In the genomic region with DNA sequence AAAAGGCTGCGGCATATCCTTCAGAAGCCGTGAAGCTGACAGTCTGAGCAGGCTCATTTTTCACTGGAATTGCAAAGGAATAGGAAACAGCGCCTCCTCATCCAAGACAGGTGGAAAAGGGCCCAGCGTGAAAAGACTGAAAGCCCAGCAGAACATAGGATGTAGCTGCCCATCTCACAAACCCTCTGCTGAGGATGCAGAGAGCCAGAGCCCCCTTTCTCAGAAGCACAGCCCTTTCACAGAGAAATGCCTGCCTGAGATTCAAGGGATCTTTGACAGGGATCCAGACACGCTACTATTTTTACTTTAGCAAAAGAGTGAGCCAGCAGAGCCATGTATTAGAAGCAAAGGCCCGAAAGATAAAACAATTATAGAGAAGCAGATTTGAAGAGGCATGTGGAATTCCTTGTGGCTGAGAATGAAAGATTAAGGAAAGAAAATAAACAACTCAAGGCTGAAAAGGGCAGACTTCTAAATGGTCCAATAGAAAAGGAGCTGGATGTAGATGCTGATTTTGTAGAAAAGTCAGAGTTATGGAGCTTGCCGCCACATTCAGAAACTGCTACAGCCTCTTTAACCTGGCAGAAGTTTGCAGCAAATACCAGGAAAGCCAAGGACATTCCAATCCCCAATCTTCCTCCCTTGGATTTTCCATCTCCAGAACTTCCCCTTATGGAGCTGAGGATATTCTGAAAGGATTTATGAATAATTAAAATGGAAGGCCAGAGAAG, we compare ENCODE assay signal across 9 cellular contexts. TPM values are rescaled to one million over a fixed set of nuclear protein-coding genes. Genes with fewer than 3 reads are reported as not detected.
DNase-seq lines count a peak whose midpoint lies in the region; ATAC-seq, FAIRE-seq and TF ChIP-seq lines count a peak whose summit lies in the region.
"Had no signal": no experiment of that assay in that cellular context is flagged by ENCODE, and none has a peak within 500 bp of the region (broad histone marks: within the 10 kb centered on the region; RNA-seq: fewer than 3 reads in every experiment).

No MANE protein-coding gene starts in this region.

- intact Hi-C loops in adrenal gland (cut with DNase I) (loop anchor here in 1 of 2 donors (10.0 kb wide), 1 partner anchor 82 kb away; no protein-coding TSS in a partner anchor), kidney (cut with DNase I) (no loop called here)

- no peaks in the 10 kb centered on the region for H3K27me3 Mint-ChIP-seq in T-helper 2 cell treated with Interferon-gamma antibody and Interleukin-4, amounts not matched to agents 5 μg/mL and 100 μg/mL, for 36 hours (ENCODE audit: low read depth)

- 40 to 61% (median 54%) methylated on average over 7 of the region's 7 CpGs for WGBS in adrenal gland, 4 donors

- DNase-seq in T-helper 2 cell treated with Interferon-gamma antibody and Interleukin-4, amounts not matched to agents 5 μg/mL and 100 μg/mL, for 36 hours (ENCODE audit: low spot score) = no peak
- DNase-seq in T-helper 2 cell = no peak
- no peak for DNase-seq in adrenal gland
- peak; percentile 9 for DNase-seq in iPS DF 19.7 (ENCODE audit: low read depth, low spot score)
- DNase-seq in left lobe of liver (ENCODE audit: low spot score) = no peak
- no peak for DNase-seq in kidney

- TF ChIP-seq CTCF in adrenal gland (IDR thresholded peaks at IDR 0.05) (no peak), kidney (IDR thresholded peaks at IDR 0.05; ENCODE audit: borderline replicate concordance, extremely low read depth, insufficient read depth) (no peak)

- H3K4me3 ChIP-seq in adrenal gland = no peak overlapping the region
- no peak overlapping the region for H3K4me3 ChIP-seq in subcutaneous abdominal adipose tissue (ENCODE audit: low read depth in 1 of 5, low read length in 5 of 5)
- no peak overlapping the region for H3K4me3 ChIP-seq in kidney (ENCODE audit: low read length in 2 of 2)

- H3K4me1 ChIP-seq in adrenal gland (replicated peaks in 1 of 2) (peaks cover 17 to 43% of the 10 kb centered on the region in 2 donors), subcutaneous abdominal adipose tissue (ENCODE audit: control insufficient read depth in 5 of 5, insufficient read depth in 5 of 5, low read length in 5 of 5) (peaks cover 2 to 18% (median 14%) of the 10 kb centered on the region in 5 donors), kidney (ENCODE audit: control insufficient read depth in 1 of 2, insufficient read depth in 1 of 2, low read depth in 1 of 2, low read length in 2 of 2) (no peaks in the 10 kb centered on the region)

- peaks cover 30% of the 10 kb centered on the region for H3K4me1 Mint-ChIP-seq in T-helper 2 cell treated with Interferon-gamma antibody and Interleukin-4, amounts not matched to agents 5 μg/mL and 100 μg/mL, for 36 hours (ENCODE audit: low read depth)

- TF ChIP-seq POLR2A in adrenal gland (IDR thresholded peaks at IDR 0.05) = no peak

- no peak for FAIRE-seq in kidney (lab: Jason Lieb, UNC)
- FAIRE-seq: A204.1 had no signal

- ATAC-seq in left lobe of liver (no peak), esophagus mucosa (no peak)

- H3K9ac ChIP-seq in subcutaneous abdominal adipose tissue (ENCODE audit: low read length in 5 of 5) = peak overlapping the region in 1 of 5 donors; percentile 13
- no peak overlapping the region for H3K9ac ChIP-seq in kidney (ENCODE audit: low read length in 2 of 2)

- H3K27ac ChIP-seq in adrenal gland (peak overlapping the region in 4 of 5 donors; percentile 22 to 69 (median 66)), subcutaneous abdominal adipose tissue (ENCODE audit: low read depth, low read length) (peak overlapping the region; percentile 52), kidney (ENCODE audit: low read depth in 2 of 2, low read length in 2 of 2) (no peak overlapping the region)

- no peaks in the 10 kb centered on the region for H3K27me3 ChIP-seq in adrenal gland
- H3K27me3 ChIP-seq in subcutaneous abdominal adipose tissue (ENCODE audit: control insufficient read depth in 5 of 5, insufficient read depth in 4 of 5, low read length in 5 of 5) = no peaks in the 10 kb centered on the region

- peak overlapping the region; percentile 69 for H3K4me3 Mint-ChIP-seq in T-helper 2 cell treated with Interferon-gamma antibody and Interleukin-4, amounts not matched to agents 5 μg/mL and 100 μg/mL, for 36 hours

- no peaks in the 10 kb centered on the region for H3K9me3 Mint-ChIP-seq in T-helper 2 cell treated with Interferon-gamma antibody and Interleukin-4, amounts not matched to agents 5 μg/mL and 100 μg/mL, for 36 hours

- H3K27ac Mint-ChIP-seq in T-helper 2 cell treated with Interferon-gamma antibody and Interleukin-4, amounts not matched to agents 5 μg/mL and 100 μg/mL, for 36 hours = peak overlapping the region; percentile 88

- peaks cover 0 to 12% of the 10 kb centered on the region in 2 donors for H3K36me3 ChIP-seq in adrenal gland (replicated peaks in 1 of 2)
- H3K36me3 ChIP-seq in subcutaneous abdominal adipose tissue (ENCODE audit: control insufficient read depth in 5 of 5, insufficient read depth in 5 of 5, low read length in 5 of 5) = peaks cover 2 to 40% (median 28%) of the 10 kb centered on the region in 5 donors
- H3K36me3 ChIP-seq in kidney (ENCODE audit: control insufficient read depth in 1 of 2, insufficient read depth in 2 of 2, low read length in 2 of 2) = peaks cover 2 to 18% of the 10 kb centered on the region in 2 donors

- H3K9me3 ChIP-seq in adrenal gland (replicated peaks in 1 of 3) (no peaks in the 10 kb centered on the region), subcutaneous abdominal adipose tissue (ENCODE audit: control insufficient read depth in 5 of 5, low read length in 5 of 5) (no peaks in the 10 kb centered on the region), kidney (ENCODE audit: control insufficient read depth in 1 of 2, low read length in 2 of 2) (no peaks in the 10 kb centered on the region)

- H3K36me3 Mint-ChIP-seq in T-helper 2 cell treated with Interferon-gamma antibody and Interleukin-4, amounts not matched to agents 5 μg/mL and 100 μg/mL, for 36 hours (ENCODE audit: low read depth) = peaks cover 77% of the 10 kb centered on the region

RNA-seq across cellular contexts. Expression of a gene that starts 36.9 kb away (rescaled TPM):
- 100 to 1,000 TPM; 182 to 412 (median 222) TPM for total RNA-seq in adrenal gland
- 100 to 1,000 TPM in 1 of 3 donors, 10 to 100 TPM in 2; 45.3 to 377 (median 48.2) TPM for polyA plus RNA-seq in adrenal gland
- 113 TPM for total RNA-seq in left lobe of liver
- 168 TPM for total RNA-seq in kidney
- polyA plus RNA-seq in kidney (ENCODE audit: insufficient read depth, low read depth, low replicate concordance) = 143 TPM
- 164 TPM for total RNA-seq in esophagus mucosa

Comparison
In these comparisons a context has a peak if more than half of its experiments do, and no peak if none do; other contexts are left out.
1. H3K27ac ChIP-seq: peak in adrenal gland (4 of 5) and subcutaneous abdominal adipose tissue (single experiment); none in kidney (0 of 2).